Comparison of ENCODE assay signal across 25 cellular contexts in genomic region chr12:24197517-24197916, GRCh38.
DNase-seq lines count a peak whose midpoint lies in the region; ATAC-seq, FAIRE-seq and TF ChIP-seq lines count a peak whose summit lies in the region.
"Had no signal": no experiment of that assay in that cellular context is flagged by ENCODE, and none has a peak within 500 bp of the region (broad histone marks: within the 10 kb centered on the region; RNA-seq: fewer than 3 reads in every experiment).

No MANE protein-coding gene starts in this region.

- DNase-seq in AG08396 (ENCODE audit: low spot score) (peak; percentile 7), M059J (ENCODE audit: low read depth) (peak; percentile 41), dermis blood vessel endothelial cell (peak; percentile 2), mesenteric fat pad (ENCODE audit: low spot score) (no peak), H54 (ENCODE audit: insufficient read length, low spot score) (no peak)
- DNase-seq in CD8-positive, alpha-beta memory T cell: no peak
- DNase-seq: activated T-cell treated with anti-CD3 and anti-CD28 coated beads for 4 hours; amygdala; caudate nucleus; CD4-positive, CD25-positive, alpha-beta regulatory T cell; erythroblast; foreskin melanocyte; GM23248; hypothalamus; natural killer cell; NCI-H1930; posterior cingulate gyrus; stimulated activated CD4-positive, alpha-beta T cell treated with anti-CD3 and anti-CD28 coated beads, Interleukin-1b, Interleukin-23, amount 100 ng/mL, for 48 hours; stimulated activated naive CD4-positive, alpha-beta T cell treated with Interleukin-2 at 50 U/mL for 16 hours had no signal

- no peaks in the 10 kb centered on the region for H3K36me3 Mint-ChIP-seq in CD8-positive, alpha-beta memory T cell
- H3K36me3 Mint-ChIP-seq: CD4-positive, CD25-positive, alpha-beta regulatory T cell; memory B cell; natural killer cell had no signal

- no peak overlapping the region for H3K4me3 ChIP-seq in mesodermal cell (ENCODE audit: extremely low read depth, insufficient read depth, low read length, poor library complexity, severe bottlenecking)
- H3K4me3 ChIP-seq in CD8-positive, alpha-beta memory T cell (ENCODE audit: low read length): no peak overlapping the region
- H3K4me3 ChIP-seq: GM23248, K562 had no signal

- no peak for ATAC-seq in GM21528 (IDR thresholded peaks at IDR 0.05; ENCODE audit: low FRiP score, unreplicated experiment)
- ATAC-seq: K562, natural killer cell, Right ventricle myocardium inferior had no signal

- H3K27me3 ChIP-seq in CD8-positive, alpha-beta memory T cell (ENCODE audit: insufficient read depth, low read length, poor library complexity, severe bottlenecking): no peaks in the 10 kb centered on the region

- FAIRE-seq in H54 (lab: Jason Lieb, UNC): no peak
- FAIRE-seq: GM19239, K562 had no signal

- H3K27ac ChIP-seq in mesodermal cell (ENCODE audit: low read depth, low read length, severe bottlenecking): peak overlapping the region; percentile 29
- H3K27ac ChIP-seq in CD8-positive, alpha-beta memory T cell (ENCODE audit: low read depth, low read length): no peak overlapping the region
- H3K27ac ChIP-seq: GM23248 had no signal

- no peak overlapping the region for H3K27ac Mint-ChIP-seq in CD8-positive, alpha-beta memory T cell
- H3K27ac Mint-ChIP-seq: CD4-positive, CD25-positive, alpha-beta regulatory T cell; memory B cell; natural killer cell had no signal

- CTCF ChIA-PET in CD8-positive, alpha-beta memory T cell (lab: Charles Lee): no interaction called here

- POLR2A ChIA-PET in CD8-positive, alpha-beta memory T cell (lab: Charles Lee): no interaction called here

- no peak for TF ChIP-seq POLR2A in H54 (IDR thresholded peaks at IDR 0.05; ENCODE audit: low read depth, low read length)

- H3K36me3 ChIP-seq in mesodermal cell (ENCODE audit: control insufficient read depth, insufficient read depth, low read length): no peaks in the 10 kb centered on the region
- H3K36me3 ChIP-seq in CD8-positive, alpha-beta memory T cell (ENCODE audit: insufficient read depth, low read length): no peaks in the 10 kb centered on the region

- H3K9me3 ChIP-seq in mesodermal cell (ENCODE audit: control insufficient read depth, low read length): no peaks in the 10 kb centered on the region
- no peaks in the 10 kb centered on the region for H3K9me3 ChIP-seq in CD8-positive, alpha-beta memory T cell (ENCODE audit: low read length)

- H3K4me1 ChIP-seq in mesodermal cell (ENCODE audit: control insufficient read depth, insufficient read depth, low read length, poor library complexity, severe bottlenecking): peaks cover 13% of the 10 kb centered on the region
- no peaks in the 10 kb centered on the region for H3K4me1 ChIP-seq in CD8-positive, alpha-beta memory T cell (ENCODE audit: insufficient read depth, low read length)

- H3K4me1 Mint-ChIP-seq in CD8-positive, alpha-beta memory T cell: no peaks in the 10 kb centered on the region
- H3K4me1 Mint-ChIP-seq: CD4-positive, CD25-positive, alpha-beta regulatory T cell; natural killer cell had no signal

- H3K27me3 Mint-ChIP-seq in CD8-positive, alpha-beta memory T cell: no peaks in the 10 kb centered on the region
- H3K27me3 Mint-ChIP-seq: CD4-positive, CD25-positive, alpha-beta regulatory T cell had no signal

- H3K4me3 Mint-ChIP-seq in CD8-positive, alpha-beta memory T cell: no peak overlapping the region
- H3K4me3 Mint-ChIP-seq: CD4-positive, CD25-positive, alpha-beta regulatory T cell; memory B cell; natural killer cell had no signal

- 74% methylated on average over 3 of the region's 5 CpGs; no CpG with 5 or more reads in 1 of the 2 experiments for WGBS in mesodermal cell (ENCODE audit: insufficient coverage in 2 of 2), 2 experiments

- peaks cover 0 to 4% (median 0%) of the 10 kb centered on the region in 5 donors for H3K9me3 Mint-ChIP-seq in CD8-positive, alpha-beta memory T cell
- H3K9me3 Mint-ChIP-seq: memory B cell had no signal

Comparison
In these comparisons a context has a peak if more than half of its experiments do, and no peak if none do; other contexts are left out.
1. DNase-seq: peak in AG08396 (single experiment), M059J (single experiment) and dermis blood vessel endothelial cell (single experiment); none in mesenteric fat pad (single experiment), CD8-positive, alpha-beta memory T cell (0 of 5) and H54 (single experiment).